1 cellular context compared by ENCODE assay signal in the genomic region with DNA sequence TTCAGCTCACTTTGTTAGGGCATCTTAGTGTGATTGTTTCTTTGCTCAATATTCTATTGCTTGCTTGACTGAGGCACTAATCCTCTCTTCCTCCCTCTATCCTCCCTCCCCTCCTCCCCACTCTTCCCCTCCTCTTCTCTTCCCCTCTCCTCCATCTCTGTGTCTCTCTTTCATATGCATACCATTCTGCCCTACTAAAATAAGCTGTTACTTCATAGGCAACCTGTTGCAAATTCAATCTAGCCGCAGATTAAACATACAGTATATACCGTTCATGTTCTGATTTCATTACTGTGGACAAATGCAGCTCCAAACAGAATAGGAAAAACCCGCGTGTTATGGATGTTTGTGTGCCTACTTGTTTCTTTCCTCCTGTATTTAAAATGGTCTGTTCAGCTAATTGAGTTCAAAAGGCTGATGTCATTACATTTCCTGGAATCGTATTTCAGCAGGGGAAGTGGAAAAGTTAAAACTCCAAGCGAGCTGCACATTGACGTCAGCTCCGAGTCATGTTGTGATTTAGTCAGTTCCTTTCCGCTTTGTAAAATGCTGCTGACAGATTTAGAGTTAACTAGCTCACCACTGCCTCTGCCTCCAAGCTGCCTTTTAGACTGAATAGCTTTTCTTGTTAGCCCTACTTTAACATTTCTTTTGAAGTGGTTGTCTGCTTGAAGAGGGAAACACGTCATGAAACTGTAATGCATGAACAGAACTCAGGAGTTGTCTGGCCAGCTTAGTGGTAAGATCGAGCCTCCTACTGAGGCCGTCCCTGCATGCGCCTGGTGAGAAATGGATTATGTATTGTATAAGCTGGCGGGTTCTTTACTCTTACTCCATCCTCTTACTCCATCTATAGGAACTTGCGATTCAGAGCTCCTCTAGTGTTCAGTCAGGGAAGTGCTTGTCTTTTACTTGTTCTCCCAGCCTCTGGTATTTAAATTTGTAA.
TF ChIP-seq lines count a peak whose summit lies in the region.

No MANE protein-coding gene starts in this region.

TF ChIP-seq in HEK293, 187 proteins besides CTCF, POLR2A, EP300 and RAD21 (continued from another document and continues in another):
- TF ChIP-seq ZNF132 (tag by site-specific recombination; IDR thresholded peaks at IDR 0.05; ENCODE audit: borderline replicate concordance) (no peak), ZNF555 (tag by site-specific recombination; conservative IDR thresholded peaks at IDR 0.05) (no peak), KLF16 (tag by site-specific recombination; IDR thresholded peaks at IDR 0.05) (peak; percentile 63; the same call in 1 of the 2 replicates), REPIN1 (tag by site-specific recombination; IDR thresholded peaks at IDR 0.05; ENCODE audit: low read depth) (0 out of 2 replicates have a peak, but pooled peaks have one; percentile 21), KLF8 (tag by site-specific recombination; IDR thresholded peaks at IDR 0.05) (peak; percentile 88), ZNF23 (tag by site-specific recombination; IDR thresholded peaks at IDR 0.05; ENCODE audit: borderline replicate concordance) (no peak), ZNF221 (tag by site-specific recombination; IDR thresholded peaks at IDR 0.05; ENCODE audit: borderline replicate concordance) (no peak), ZBTB1 (tag by site-specific recombination; IDR thresholded peaks at IDR 0.05) (peak; percentile 93), ZNF585B (tag by site-specific recombination; IDR thresholded peaks at IDR 0.05) (no peak), GFI1B (tag by site-specific recombination; IDR thresholded peaks at IDR 0.05) (peak; percentile 97), ZNF785 (tag by site-specific recombination; IDR thresholded peaks at IDR 0.05) (no peak), TCF7L2 (IDR thresholded peaks at IDR 0.05; ENCODE audit: borderline replicate concordance, low read depth, low read length) (peak; percentile 90), ZNF777 (tag by site-specific recombination; IDR thresholded peaks at IDR 0.05; ENCODE audit: borderline replicate concordance) (no peak), ZNF544 (tag by site-specific recombination; IDR thresholded peaks at IDR 0.05) (no peak), GLIS1 (tag by site-specific recombination; IDR thresholded peaks at IDR 0.05) (peak; percentile 90), ZNF664 (tag by site-specific recombination; IDR thresholded peaks at IDR 0.05) (no peak; the same call in 1 of the 2 replicates), GLIS2 (tag by site-specific recombination; IDR thresholded peaks at IDR 0.05) (peak; percentile 66), ZNF404 (tag by site-specific recombination; IDR thresholded peaks at IDR 0.05) (no peak), IKZF3 (tag by site-specific recombination; IDR thresholded peaks at IDR 0.05) (peak; percentile 99), ZNF561 (tag by site-specific recombination; IDR thresholded peaks at IDR 0.05; ENCODE audit: borderline replicate concordance) (peak; percentile 98), ZNF426 (tag by site-specific recombination; IDR thresholded peaks at IDR 0.05) (no peak), SP3 (tag by site-specific recombination; IDR thresholded peaks at IDR 0.05) (peak; percentile 73; the same call in 1 of the 2 replicates), ZNF354C (tag by site-specific recombination; IDR thresholded peaks at IDR 0.05; ENCODE audit: borderline replicate concordance, low read depth) (no peak), ZNF837 (tag by site-specific recombination; IDR thresholded peaks at IDR 0.05) (no peak), ZFP41 (tag by site-specific recombination; IDR thresholded peaks at IDR 0.05; ENCODE audit: borderline replicate concordance) (no peak), ZNF341 (tag by site-specific recombination; IDR thresholded peaks at IDR 0.05; ENCODE audit: low read depth) (peak; percentile 42; the same call in 1 of the 2 replicates), ZNF530 (tag by site-specific recombination; IDR thresholded peaks at IDR 0.05; ENCODE audit: low read depth) (no peak), ZNF658 (tag by site-specific recombination; IDR thresholded peaks at IDR 0.05) (no peak), ZNF76 (tag by site-specific recombination; IDR thresholded peaks at IDR 0.05; ENCODE audit: borderline replicate concordance, low read depth) (peak; percentile 82; the same call in 1 of the 2 replicates), ZNF549 (tag by site-specific recombination; IDR thresholded peaks at IDR 0.05) (no peak), ZNF776 (tag by site-specific recombination; IDR thresholded peaks at IDR 0.05; ENCODE audit: borderline replicate concordance) (no peak), PRDM1 (tag by site-specific recombination; IDR thresholded peaks at IDR 0.05) (peak; percentile 49), ZNF610 (tag by site-specific recombination; IDR thresholded peaks at IDR 0.05; ENCODE audit: borderline replicate concordance) (no peak), ZNF133 (tag by site-specific recombination; IDR thresholded peaks at IDR 0.05) (no peak)
- TF ChIP-seq, protein P1, sequence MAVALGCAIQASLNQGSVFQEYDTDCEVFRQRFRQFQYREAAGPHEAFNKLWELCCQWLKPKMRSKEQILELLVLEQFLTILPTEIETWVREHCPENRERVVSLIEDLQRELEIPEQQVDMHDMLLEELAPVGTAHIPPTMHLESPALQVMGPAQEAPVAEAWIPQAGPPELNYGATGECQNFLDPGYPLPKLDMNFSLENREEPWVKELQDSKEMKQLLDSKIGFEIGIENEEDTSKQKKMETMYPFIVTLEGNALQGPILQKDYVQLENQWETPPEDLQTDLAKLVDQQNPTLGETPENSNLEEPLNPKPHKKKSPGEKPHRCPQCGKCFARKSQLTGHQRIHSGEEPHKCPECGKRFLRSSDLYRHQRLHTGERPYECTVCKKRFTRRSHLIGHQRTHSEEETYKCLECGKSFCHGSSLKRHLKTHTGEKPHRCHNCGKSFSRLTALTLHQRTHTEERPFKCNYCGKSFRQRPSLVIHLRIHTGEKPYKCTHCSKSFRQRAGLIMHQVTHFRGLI (tag by site-specific recombination; IDR thresholded peaks at IDR 0.05), result peak; percentile 64; the same call in 1 of the 2 replicates
- TF ChIP-seq, protein P2, sequence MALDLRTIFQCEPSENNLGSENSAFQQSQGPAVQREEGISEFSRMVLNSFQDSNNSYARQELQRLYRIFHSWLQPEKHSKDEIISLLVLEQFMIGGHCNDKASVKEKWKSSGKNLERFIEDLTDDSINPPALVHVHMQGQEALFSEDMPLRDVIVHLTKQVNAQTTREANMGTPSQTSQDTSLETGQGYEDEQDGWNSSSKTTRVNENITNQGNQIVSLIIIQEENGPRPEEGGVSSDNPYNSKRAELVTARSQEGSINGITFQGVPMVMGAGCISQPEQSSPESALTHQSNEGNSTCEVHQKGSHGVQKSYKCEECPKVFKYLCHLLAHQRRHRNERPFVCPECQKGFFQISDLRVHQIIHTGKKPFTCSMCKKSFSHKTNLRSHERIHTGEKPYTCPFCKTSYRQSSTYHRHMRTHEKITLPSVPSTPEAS (tag by site-specific recombination; IDR thresholded peaks at IDR 0.05), result peak; percentile 73; the same call in 1 of the 2 replicates
- TF ChIP-seq, protein P3, sequence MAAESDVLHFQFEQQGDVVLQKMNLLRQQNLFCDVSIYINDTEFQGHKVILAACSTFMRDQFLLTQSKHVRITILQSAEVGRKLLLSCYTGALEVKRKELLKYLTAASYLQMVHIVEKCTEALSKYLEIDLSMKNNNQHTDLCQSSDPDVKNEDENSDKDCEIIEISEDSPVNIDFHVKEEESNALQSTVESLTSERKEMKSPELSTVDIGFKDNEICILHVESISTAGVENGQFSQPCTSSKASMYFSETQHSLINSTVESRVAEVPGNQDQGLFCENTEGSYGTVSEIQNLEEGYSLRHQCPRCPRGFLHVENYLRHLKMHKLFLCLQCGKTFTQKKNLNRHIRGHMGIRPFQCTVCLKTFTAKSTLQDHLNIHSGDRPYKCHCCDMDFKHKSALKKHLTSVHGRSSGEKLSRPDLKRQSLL (tag by site-specific recombination; IDR thresholded peaks at IDR 0.05), result peak; percentile 46; the same call in 1 of the 2 replicates
- TF ChIP-seq, protein P4, sequence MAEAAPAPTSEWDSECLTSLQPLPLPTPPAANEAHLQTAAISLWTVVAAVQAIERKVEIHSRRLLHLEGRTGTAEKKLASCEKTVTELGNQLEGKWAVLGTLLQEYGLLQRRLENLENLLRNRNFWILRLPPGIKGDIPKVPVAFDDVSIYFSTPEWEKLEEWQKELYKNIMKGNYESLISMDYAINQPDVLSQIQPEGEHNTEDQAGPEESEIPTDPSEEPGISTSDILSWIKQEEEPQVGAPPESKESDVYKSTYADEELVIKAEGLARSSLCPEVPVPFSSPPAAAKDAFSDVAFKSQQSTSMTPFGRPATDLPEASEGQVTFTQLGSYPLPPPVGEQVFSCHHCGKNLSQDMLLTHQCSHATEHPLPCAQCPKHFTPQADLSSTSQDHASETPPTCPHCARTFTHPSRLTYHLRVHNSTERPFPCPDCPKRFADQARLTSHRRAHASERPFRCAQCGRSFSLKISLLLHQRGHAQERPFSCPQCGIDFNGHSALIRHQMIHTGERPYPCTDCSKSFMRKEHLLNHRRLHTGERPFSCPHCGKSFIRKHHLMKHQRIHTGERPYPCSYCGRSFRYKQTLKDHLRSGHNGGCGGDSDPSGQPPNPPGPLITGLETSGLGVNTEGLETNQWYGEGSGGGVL (tag by site-specific recombination; IDR thresholded peaks at IDR 0.05), result peak; percentile 88
- TF ChIP-seq, protein P5, sequence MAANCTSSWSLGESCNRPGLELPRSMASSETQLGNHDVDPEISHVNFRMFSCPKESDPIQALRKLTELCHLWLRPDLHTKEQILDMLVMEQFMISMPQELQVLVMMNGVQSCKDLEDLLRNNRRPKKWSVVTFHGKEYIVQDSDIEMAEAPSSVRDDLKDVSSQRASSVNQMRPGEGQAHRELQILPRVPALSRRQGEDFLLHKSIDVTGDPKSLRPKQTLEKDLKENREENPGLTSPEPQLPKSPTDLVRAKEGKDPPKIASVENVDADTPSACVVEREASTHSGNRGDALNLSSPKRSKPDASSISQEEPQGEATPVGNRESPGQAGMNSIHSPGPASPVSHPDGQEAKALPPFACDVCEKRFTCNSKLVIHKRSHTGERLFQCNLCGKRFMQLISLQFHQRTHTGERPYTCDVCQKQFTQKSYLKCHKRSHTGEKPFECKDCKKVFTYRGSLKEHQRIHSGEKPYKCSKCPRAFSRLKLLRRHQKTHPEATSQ (tag by site-specific recombination; IDR thresholded peaks at IDR 0.05), result no peak
- TF ChIP-seq, protein P6, sequence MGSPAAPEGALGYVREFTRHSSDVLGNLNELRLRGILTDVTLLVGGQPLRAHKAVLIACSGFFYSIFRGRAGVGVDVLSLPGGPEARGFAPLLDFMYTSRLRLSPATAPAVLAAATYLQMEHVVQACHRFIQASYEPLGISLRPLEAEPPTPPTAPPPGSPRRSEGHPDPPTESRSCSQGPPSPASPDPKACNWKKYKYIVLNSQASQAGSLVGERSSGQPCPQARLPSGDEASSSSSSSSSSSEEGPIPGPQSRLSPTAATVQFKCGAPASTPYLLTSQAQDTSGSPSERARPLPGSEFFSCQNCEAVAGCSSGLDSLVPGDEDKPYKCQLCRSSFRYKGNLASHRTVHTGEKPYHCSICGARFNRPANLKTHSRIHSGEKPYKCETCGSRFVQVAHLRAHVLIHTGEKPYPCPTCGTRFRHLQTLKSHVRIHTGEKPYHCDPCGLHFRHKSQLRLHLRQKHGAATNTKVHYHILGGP (tag by site-specific recombination; IDR thresholded peaks at IDR 0.05), result no peak
- TF ChIP-seq, protein P7, sequence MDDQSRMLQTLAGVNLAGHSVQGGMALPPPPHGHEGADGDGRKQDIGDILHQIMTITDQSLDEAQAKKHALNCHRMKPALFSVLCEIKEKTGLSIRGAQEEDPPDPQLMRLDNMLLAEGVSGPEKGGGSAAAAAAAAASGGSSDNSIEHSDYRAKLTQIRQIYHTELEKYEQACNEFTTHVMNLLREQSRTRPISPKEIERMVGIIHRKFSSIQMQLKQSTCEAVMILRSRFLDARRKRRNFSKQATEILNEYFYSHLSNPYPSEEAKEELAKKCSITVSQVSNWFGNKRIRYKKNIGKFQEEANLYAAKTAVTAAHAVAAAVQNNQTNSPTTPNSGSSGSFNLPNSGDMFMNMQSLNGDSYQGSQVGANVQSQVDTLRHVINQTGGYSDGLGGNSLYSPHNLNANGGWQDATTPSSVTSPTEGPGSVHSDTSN (CRISPR knock-in tag; IDR thresholded peaks at IDR 0.05), result no peak
- TF ChIP-seq, protein P8, sequence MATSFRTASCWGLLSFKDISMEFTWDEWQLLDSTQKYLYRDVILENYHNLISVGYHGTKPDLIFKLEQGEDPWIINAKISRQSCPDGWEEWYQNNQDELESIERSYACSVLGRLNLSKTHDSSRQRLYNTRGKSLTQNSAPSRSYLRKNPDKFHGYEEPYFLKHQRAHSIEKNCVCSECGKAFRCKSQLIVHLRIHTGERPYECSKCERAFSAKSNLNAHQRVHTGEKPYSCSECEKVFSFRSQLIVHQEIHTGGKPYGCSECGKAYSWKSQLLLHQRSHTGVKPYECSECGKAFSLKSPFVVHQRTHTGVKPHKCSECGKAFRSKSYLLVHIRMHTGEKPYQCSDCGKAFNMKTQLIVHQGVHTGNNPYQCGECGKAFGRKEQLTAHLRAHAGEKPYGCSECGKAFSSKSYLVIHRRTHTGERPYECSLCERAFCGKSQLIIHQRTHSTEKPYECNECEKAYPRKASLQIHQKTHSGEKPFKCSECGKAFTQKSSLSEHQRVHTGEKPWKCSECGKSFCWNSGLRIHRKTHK (tag by site-specific recombination; IDR thresholded peaks at IDR 0.05), result no peak
- TF ChIP-seq, protein P9, sequence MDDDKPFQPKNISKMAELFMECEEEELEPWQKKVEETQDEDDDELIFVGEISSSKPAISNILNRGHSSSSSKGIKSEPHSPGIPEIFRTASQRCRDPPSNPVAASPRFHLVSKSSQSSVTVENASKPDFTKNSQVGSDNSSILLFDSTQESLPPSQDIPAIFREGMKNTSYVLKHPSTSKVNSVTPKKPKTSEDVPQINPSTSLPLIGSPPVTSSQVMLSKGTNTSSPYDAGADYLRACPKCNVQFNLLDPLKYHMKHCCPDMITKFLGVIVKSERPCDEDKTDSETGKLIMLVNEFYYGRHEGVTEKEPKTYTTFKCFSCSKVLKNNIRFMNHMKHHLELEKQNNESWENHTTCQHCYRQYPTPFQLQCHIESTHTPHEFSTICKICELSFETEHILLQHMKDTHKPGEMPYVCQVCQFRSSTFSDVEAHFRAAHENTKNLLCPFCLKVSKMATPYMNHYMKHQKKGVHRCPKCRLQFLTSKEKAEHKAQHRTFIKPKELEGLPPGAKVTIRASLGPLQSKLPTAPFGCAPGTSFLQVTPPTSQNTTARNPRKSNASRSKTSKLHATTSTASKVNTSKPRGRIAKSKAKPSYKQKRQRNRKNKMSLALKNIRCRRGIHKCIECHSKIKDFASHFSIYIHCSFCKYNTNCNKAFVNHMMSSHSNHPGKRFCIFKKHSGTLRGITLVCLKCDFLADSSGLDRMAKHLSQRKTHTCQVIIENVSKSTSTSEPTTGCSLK (tag by site-specific recombination; IDR thresholded peaks at IDR 0.05), result no peak
